ENCODE assay signal across 19 cellular contexts in genomic region chr4:89288430-89288829, GRCh38. TPM values are rescaled to one million over a fixed set of nuclear protein-coding genes. Genes with fewer than 3 reads are reported as not detected.
DNase-seq lines count a peak whose midpoint lies in the region; ATAC-seq, FAIRE-seq and TF ChIP-seq lines count a peak whose summit lies in the region.
"Had no signal": no experiment of that assay in that cellular context is flagged by ENCODE, and none has a peak within 500 bp of the region (broad histone marks: within the 10 kb centered on the region; RNA-seq: fewer than 3 reads in every experiment).

No MANE protein-coding gene starts in this region.

- 69 to 78% (median 73%) methylated on average over 2 of the region's 2 CpGs for WGBS in heart left ventricle, 4 donors
- WGBS in small intestine, 3 donors = 66 to 88% (median 82%) methylated on average over 2 of the region's 2 CpGs

- H3K36me3 Mint-ChIP-seq in activated naive CD8-positive, alpha-beta T cell = peaks cover under 1% of the 10 kb centered on the region

- TF ChIP-seq CTCF in heart left ventricle (IDR thresholded peaks at IDR 0.05) (no peak), OCI-LY1 (IDR thresholded peaks at IDR 0.05; ENCODE audit: low read length) (no peak), foreskin fibroblast (IDR thresholded peaks at IDR 0.05; ENCODE audit: low read depth, low read length) (no peak)

- intact Hi-C loops in heart left ventricle (cut with DNase I) (no loop called here), left cardiac atrium (cut with DNase I) (no loop called here)

- H3K4me1 Mint-ChIP-seq in activated naive CD8-positive, alpha-beta T cell (ENCODE audit: low read depth) = peaks cover 95% of the 10 kb centered on the region

- H3K9me2 ChIP-seq in OCI-LY1 (ENCODE audit: low read depth, low read length) = no peaks in the 10 kb centered on the region

- peak overlapping the region; percentile 42 for H3K4me3 Mint-ChIP-seq in activated naive CD8-positive, alpha-beta T cell

- H3K27ac Mint-ChIP-seq in activated naive CD8-positive, alpha-beta T cell = peak overlapping the region; percentile 71

- no peaks in the 10 kb centered on the region for H4K20me1 ChIP-seq in OCI-LY1 (ENCODE audit: insufficient read depth, low read length)

- H3K27ac ChIP-seq in heart left ventricle (peak overlapping the region in 10 of 12 donors; percentile 4 to 68 (median 43)), OCI-LY1 (ENCODE audit: low read depth, low read length, poor library complexity, severe bottlenecking) (peak overlapping the region; percentile 74), small intestine (ENCODE audit: low read depth in 1 of 2, low read length in 1 of 2) (no peak overlapping the region)
- H3K27ac ChIP-seq: PC-9, tibial artery had no signal

- DNase-seq in heart left ventricle = no peak
- DNase-seq in left cardiac atrium = no peak
- no peak for DNase-seq in stimulated activated naive CD8-positive, alpha-beta T cell treated with anti-CD3 and anti-CD28 coated beads, Interleukin-15, Interleukin-2, amounts not matched to agents 100 U/mL and 50 U/mL, for 24 hours
- DNase-seq in small intestine = no peak
- DNase-seq in foreskin fibroblast = no peak
- DNase-seq: activated CD4-positive, CD25-positive, alpha-beta regulatory T cell treated with anti-CD3 and anti-CD28 coated beads, Interleukin-2, amount 50 U/mL, for 72 hours; AML-193; amygdala; Calu3; EL; esophagus squamous epithelium; NCI-H1436; NCI-H2171; NCI-H748 treated with DMSO at 0.1 percent for 48 hours; PC-9; tibial artery had no signal

- H3K4me1 ChIP-seq in heart left ventricle = peaks cover 3 to 97% (median 40%) of the 10 kb centered on the region in 12 donors
- H3K4me1 ChIP-seq in OCI-LY1 (ENCODE audit: insufficient read depth, low read length, severe bottlenecking) = peaks cover 80% of the 10 kb centered on the region
- H3K4me1 ChIP-seq in small intestine (ENCODE audit: control insufficient read depth in 2 of 2, insufficient read depth in 1 of 2, low read depth in 1 of 2, low read length in 1 of 2) = peaks cover 8 to 16% of the 10 kb centered on the region in 2 donors
- H3K4me1 ChIP-seq: tibial artery had no signal

- TF ChIP-seq POLR2A in heart left ventricle (IDR thresholded peaks at IDR 0.05) = no peak

- H3K36me3 ChIP-seq in heart left ventricle (no peaks in the 10 kb centered on the region), OCI-LY1 (ENCODE audit: insufficient read depth, low read length) (no peaks in the 10 kb centered on the region), small intestine (ENCODE audit: control insufficient read depth in 2 of 2, insufficient read depth in 2 of 2, low read length in 2 of 2) (no peaks in the 10 kb centered on the region)
- H3K36me3 ChIP-seq: esophagus squamous epithelium, tibial artery had no signal

- H3K4me3 ChIP-seq in heart left ventricle = no peak overlapping the region
- no peak overlapping the region for H3K4me3 ChIP-seq in OCI-LY1 (ENCODE audit: low read depth, low read length, poor library complexity, severe bottlenecking)
- no peak overlapping the region for H3K4me3 ChIP-seq in small intestine (ENCODE audit: low read depth in 1 of 2, low read length in 2 of 2)
- H3K4me3 ChIP-seq in foreskin fibroblast (ENCODE audit: low read depth in 1 of 2, low read length in 2 of 2) = no peak overlapping the region
- H3K4me3 ChIP-seq: esophagus squamous epithelium, PC-9, tibial artery had no signal

- ATAC-seq in heart left ventricle = peak in 2 of 4 donors; percentile 20 to 38
- no peak for ATAC-seq in left cardiac atrium
- ATAC-seq in stimulated activated naive CD8-positive, alpha-beta T cell treated with anti-CD3 and anti-CD28 coated beads, Interleukin-15, Interleukin-2, amounts not matched to agents 100 U/mL and 50 U/mL, for 24 hours = peak; percentile 15
- ATAC-seq: HCT116 had no signal

- no peaks in the 10 kb centered on the region for H3F3A ChIP-seq in OCI-LY1 (ENCODE audit: insufficient read depth, low read length)

- peak overlapping the region; percentile 45; the same call in 1 of the 2 replicates for H3K4me2 ChIP-seq in OCI-LY1 (ENCODE audit: low read length)
- H3K4me2 ChIP-seq: PC-9 had no signal

- no peaks in the 10 kb centered on the region for H3K9me3 Mint-ChIP-seq in activated naive CD8-positive, alpha-beta T cell (ENCODE audit: low read depth)

- H3K9me3 ChIP-seq in heart left ventricle (peaks cover 0 to 7% (median 0%) of the 10 kb centered on the region in 12 donors), OCI-LY1 (ENCODE audit: low read length) (no peaks in the 10 kb centered on the region), small intestine (ENCODE audit: control insufficient read depth, low read depth) (no peaks in the 10 kb centered on the region)
- H3K9me3 ChIP-seq: esophagus squamous epithelium, tibial artery had no signal

- no peaks in the 10 kb centered on the region for H3K79me2 ChIP-seq in OCI-LY1 (ENCODE audit: insufficient read depth, low read length)

- no peaks in the 10 kb centered on the region for H3K27me3 Mint-ChIP-seq in activated naive CD8-positive, alpha-beta T cell

- H3K27me3 ChIP-seq in heart left ventricle (no peaks in the 10 kb centered on the region), OCI-LY1 (ENCODE audit: insufficient read depth, low read length) (no peaks in the 10 kb centered on the region), small intestine (ENCODE audit: control insufficient read depth in 2 of 2, insufficient read depth in 2 of 2, low read length in 2 of 2) (no peaks in the 10 kb centered on the region)
- H3K27me3 ChIP-seq: esophagus squamous epithelium, tibial artery had no signal

- H3K9ac ChIP-seq in OCI-LY1 (ENCODE audit: low read length) = no peak overlapping the region; the same call in 1 of the 2 replicates

- H2AFZ ChIP-seq in OCI-LY1 (ENCODE audit: low read length) = no peak overlapping the region

- no peak for FAIRE-seq in small intestine (lab: Jason Lieb, UNC)

RNA-seq across cellular contexts. Expression of gene GPRIN3, which starts 19.2 kb away (rescaled TPM):
- total RNA-seq in heart left ventricle = 10 to 100 TPM in 7 of 9 donors, 1 to 10 TPM in 2; 6.3 to 16.5 (median 13.8) TPM
- 1 to 10 TPM; 2.4 to 4.4 TPM for polyA plus RNA-seq in heart left ventricle
- 1 to 10 TPM; 5.3 to 5.7 TPM for total RNA-seq in left cardiac atrium
- polyA plus RNA-seq in small intestine = 1 to 10 TPM; 1.4 to 3.7 (median 2.2) TPM

Comparison
In these comparisons a context has a peak if more than half of its experiments do, and no peak if none do; other contexts are left out.
1. H3K27ac ChIP-seq: peak in heart left ventricle (10 of 12) and OCI-LY1 (single experiment); none in small intestine (0 of 2).